12 cellular contexts compared by ENCODE assay signal in genomic region chr1:20725189-20726106, GRCh38. TPM values are rescaled to one million over a fixed set of nuclear protein-coding genes. Genes with fewer than 3 reads are reported as not detected.
DNase-seq lines count a peak whose midpoint lies in the region; ATAC-seq and TF ChIP-seq lines count a peak whose summit lies in the region.
"Had no signal": no experiment of that assay in that cellular context is flagged by ENCODE, and none has a peak within 500 bp of the region (broad histone marks: within the 10 kb centered on the region; RNA-seq: fewer than 3 reads in every experiment).

No MANE protein-coding gene starts in this region.

- no peak overlapping the region for H3K4me3 ChIP-seq in RWPE2 (ENCODE audit: severe bottlenecking)
- no peak overlapping the region for H3K4me3 ChIP-seq in fibroblast of the aortic adventitia (ENCODE audit: low read depth, low read length)
- no peak overlapping the region for H3K4me3 ChIP-seq in Caco-2 (ENCODE audit: low read depth, low read length)
- H3K4me3 ChIP-seq: colonic mucosa, SJSA1 had no signal

- H3K9me3 ChIP-seq in RWPE2 (ENCODE audit: severe bottlenecking) (no peaks in the 10 kb centered on the region), Caco-2 (no peaks in the 10 kb centered on the region)
- H3K9me3 ChIP-seq: colonic mucosa, SJSA1 had no signal

- H3K36me3 ChIP-seq in RWPE2 (ENCODE audit: low read depth): no peaks in the 10 kb centered on the region
- no peaks in the 10 kb centered on the region for H3K36me3 ChIP-seq in Caco-2 (ENCODE audit: control insufficient read depth, insufficient read depth, low read length)
- H3K36me3 ChIP-seq: colonic mucosa, SJSA1 had no signal

- H3K36me3 Mint-ChIP-seq in Caco-2 (ENCODE audit: insufficient read depth, unreplicated experiment): no peaks in the 10 kb centered on the region

- H3K27ac Mint-ChIP-seq in Caco-2 (ENCODE audit: unreplicated experiment): no peak overlapping the region

- H3K4me1 ChIP-seq in RWPE2 (ENCODE audit: insufficient read depth, poor library complexity, severe bottlenecking) (no peaks in the 10 kb centered on the region), Caco-2 (no peaks in the 10 kb centered on the region)
- H3K4me1 ChIP-seq: colonic mucosa had no signal

- peak; percentile 1 for DNase-seq in activated naive CD4-positive, alpha-beta T cell treated with Interleukin-2 at 50 U/mL for 16 hours
- DNase-seq in activated naive CD4-positive, alpha-beta T cell treated with anti-CD3 and anti-CD28 coated beads, Interleukin-2, amount 50 U/mL, for 16 hours: no peak
- no peak for DNase-seq in RWPE2 (ENCODE audit: low spot score)
- peak; percentile 52 for DNase-seq in fibroblast of the aortic adventitia (ENCODE audit: low read depth)
- DNase-seq in ureter (ENCODE audit: low spot score): peak; percentile 39
- DNase-seq in Caco-2: no peak
- no peak for DNase-seq in NCI-H187 treated with DMSO at 0.1 percent for 48 hours (lab: John Stamatoyannopoulos, UW)
- DNase-seq: colonic mucosa, GOT3, KBM-7 had no signal

- CTCF ChIA-PET in Caco-2 (lab: Charles Lee): no interaction called here

- no peaks in the 10 kb centered on the region for H3K9me3 Mint-ChIP-seq in Caco-2 (ENCODE audit: unreplicated experiment)

- H3K4me1 Mint-ChIP-seq in Caco-2 (ENCODE audit: low read depth, unreplicated experiment): peaks cover 13% of the 10 kb centered on the region

- intact Hi-C loops in Caco-2 (cut with micrococcal nuclease; ENCODE audit: unreplicated experiment): no loop called here

- H3K27me3 ChIP-seq in RWPE2 (ENCODE audit: insufficient read depth, poor library complexity, severe bottlenecking) (no peaks in the 10 kb centered on the region), Caco-2 (replicated peaks; ENCODE audit: control insufficient read depth, insufficient read depth, low read length) (no peaks in the 10 kb centered on the region)

- no peak overlapping the region for H3K4me3 Mint-ChIP-seq in Caco-2 (ENCODE audit: unreplicated experiment)

- no peak for TF ChIP-seq CTCF in RWPE2 (IDR thresholded peaks at IDR 0.05; ENCODE audit: poor library complexity, severe bottlenecking)
- no peak for TF ChIP-seq CTCF in fibroblast of the aortic adventitia (IDR thresholded peaks at IDR 0.05; ENCODE audit: insufficient read depth, low read length)
- no peak for TF ChIP-seq CTCF in Caco-2 (IDR thresholded peaks at IDR 0.05; ENCODE audit: insufficient read depth in 1 of 2, low read depth in 1 of 2, low read length in 1 of 2, severe bottlenecking in 1 of 2, unreplicated experiment in 1 of 2)

- no peak overlapping the region for H3K27ac ChIP-seq in RWPE2 (ENCODE audit: poor library complexity, severe bottlenecking)
- H3K27ac ChIP-seq: colonic mucosa, SJSA1 had no signal

- no TSS peak for BruUV-seq in Caco-2 (replicated peaks; lab: Mats Ljungman, UMichigan)

- no peaks in the 10 kb centered on the region for H3K27me3 Mint-ChIP-seq in Caco-2 (ENCODE audit: insufficient read depth, unreplicated experiment)

- ATAC-seq in RWPE2 (ENCODE audit: low read depth) (0 out of 3 replicates have a peak, but pooled peaks have one; percentile 23), HG02642 (IDR thresholded peaks at IDR 0.05; ENCODE audit: poor library complexity, unreplicated experiment) (no peak)

- POLR2A ChIA-PET in Caco-2 (lab: Charles Lee): no interaction called here

RNA-seq across cellular contexts. Expression of gene SH2D5, which starts 7.1 kb away (rescaled TPM):
- total RNA-seq in fibroblast of the aortic adventitia (ENCODE audit: low replicate concordance) (1.6 and 3.2 TPM in 2 replicates), ureter (0.49 TPM), Caco-2 (2022) (2.8 and 3.5 TPM in 2 replicates)

RNA-seq across cellular contexts. Expression of gene KIF17, which starts 7.6 kb away (rescaled TPM):
- total RNA-seq in fibroblast of the aortic adventitia (ENCODE audit: low replicate concordance): 0.27 and 3.0 TPM in 2 replicates
- total RNA-seq in ureter: 2.2 TPM
- 1.3 and 1.5 TPM in 2 replicates for total RNA-seq in Caco-2 (2022)

Comparison
In these comparisons a context has a peak if more than half of its experiments do, and no peak if none do; other contexts are left out.
1. DNase-seq: peak in activated naive CD4-positive, alpha-beta T cell treated with Interleukin-2 at 50 U/mL for 16 hours (single experiment), fibroblast of the aortic adventitia (single experiment) and ureter (single experiment); none in activated naive CD4-positive, alpha-beta T cell treated with anti-CD3 and anti-CD28 coated beads, Interleukin-2, amount 50 U/mL, for 16 hours (single experiment), RWPE2 (single experiment), Caco-2 (0 of 2) and NCI-H187 treated with DMSO at 0.1 percent for 48 hours (single experiment).